8 cellular contexts compared by ENCODE assay signal in genomic region chr14:65412881-65413738, GRCh38. TPM values are rescaled to one million over a fixed set of nuclear protein-coding genes. Genes with fewer than 3 reads are reported as not detected.
DNase-seq lines count a peak whose midpoint lies in the region; ATAC-seq, FAIRE-seq and TF ChIP-seq lines count a peak whose summit lies in the region.

No MANE protein-coding gene starts in this region.

- H3K9ac ChIP-seq in endothelial cell of umbilical vein (replicated peaks; ENCODE audit: extremely low read depth, insufficient read depth, low read length) = peak overlapping the region; percentile 50

- H3K9me1 ChIP-seq in endothelial cell of umbilical vein (replicated peaks; ENCODE audit: control insufficient read depth, extremely low read depth, insufficient read depth, low read length) = no peaks in the 10 kb centered on the region

- no peaks in the 10 kb centered on the region for H3K36me3 ChIP-seq in endothelial cell of umbilical vein (ENCODE audit: control insufficient read depth in 2 of 2, extremely low read depth in 1 of 2, insufficient read depth in 2 of 2, low read length in 2 of 2)

- TF ChIP-seq CTCF in AG04450 (IDR thresholded peaks at IDR 0.05; ENCODE audit: low read depth, low read length) (peak; percentile 18; the same call in 1 of the 2 replicates), endothelial cell of umbilical vein (IDR thresholded peaks at IDR 0.05; ENCODE audit: extremely low read depth in 1 of 2, insufficient read depth in 1 of 2, low read depth in 1 of 2, low read length in 2 of 2) (peak in 1 of 2 donors; percentile 8)

- peaks cover 40% of the 10 kb centered on the region for H3K79me2 ChIP-seq in endothelial cell of umbilical vein (ENCODE audit: control insufficient read depth, insufficient read depth, low read length)

- peak overlapping the region; percentile 91 for H3K4me3 Mint-ChIP-seq in activated CD4-positive, alpha-beta memory T cell treated with anti-CD3 and anti-CD28 coated beads, Interleukin-2, amount 10 ng/mL, durations not matched to agents 7 days and 5 days

- FAIRE-seq in endothelial cell of umbilical vein (lab: Jason Lieb, UNC) = peak; percentile 55

- H3K9me3 Mint-ChIP-seq in activated CD4-positive, alpha-beta memory T cell treated with anti-CD3 and anti-CD28 coated beads, Interleukin-2, amount 10 ng/mL, durations not matched to agents 7 days and 5 days = no peaks in the 10 kb centered on the region

- ATAC-seq in GM18508 (IDR thresholded peaks at IDR 0.05; ENCODE audit: insufficient read depth, unreplicated experiment) (peak; percentile 15), HG02981 (IDR thresholded peaks at IDR 0.05; ENCODE audit: unreplicated experiment) (peak; percentile 37)

- H2AFZ ChIP-seq in endothelial cell of umbilical vein (ENCODE audit: low read depth, low read length) = peak overlapping the region; percentile 94

- H3K4me3 ChIP-seq in AG04450 (ENCODE audit: low read depth, low read length) = peak overlapping the region; percentile 79
- H3K4me3 ChIP-seq in endothelial cell of umbilical vein (replicated peaks in 1 of 3; ENCODE audit: insufficient read depth in 1 of 3, low read depth in 1 of 3, low read length in 3 of 3) = peak overlapping the region; percentile 75 to 96 (median 85)

- peaks cover 18% of the 10 kb centered on the region for H3K4me1 ChIP-seq in endothelial cell of umbilical vein (ENCODE audit: control insufficient read depth, extremely low read depth, insufficient read depth, low read length)

- DNase-seq in AG04450 (ENCODE audit: low read depth, low spot score) = peak; percentile 34
- peak; percentile 55 for DNase-seq in NCI-H460 (ENCODE audit: extremely low read depth, low read depth)
- DNase-seq in activated CD4-positive, alpha-beta memory T cell treated with anti-CD3 and anti-CD28 coated beads, Interleukin-2, amount 10 ng/mL, durations not matched to agents 7 days and 5 days = peak; percentile 74
- peak; percentile 65 for DNase-seq in endothelial cell of umbilical vein (ENCODE audit: low read depth, low spot score)
- DNase-seq in mucosa of gallbladder (ENCODE audit: low spot score) = peak; percentile 64
- DNase-seq in substantia nigra (lab: John Stamatoyannopoulos, UW) = peak in 32 of 49 donors; percentile 11 to 87 (median 36)

- H3K4me2 ChIP-seq in endothelial cell of umbilical vein (ENCODE audit: insufficient read depth, low read length) = peak overlapping the region; percentile 87

- peak overlapping the region; percentile 93 for H3K27ac Mint-ChIP-seq in activated CD4-positive, alpha-beta memory T cell treated with anti-CD3 and anti-CD28 coated beads, Interleukin-2, amount 10 ng/mL, durations not matched to agents 7 days and 5 days

- POLR2A ChIA-PET in AG04450 (lab: Yijun Ruan, JAX) = interaction anchor here (0.5 to 2.5 kb wide), 8 partner anchors 51 to 311 kb away, joined by 3 to 20 read pairs (median 4); partner anchors contain the start of gene MAX
- POLR2A ChIA-PET in activated CD4-positive, alpha-beta memory T cell treated with anti-CD3 and anti-CD28 coated beads, Interleukin-2, amount 10 ng/mL, durations not matched to agents 7 days and 5 days (lab: Charles Lee) = interaction anchor here (0.7 to 5.6 kb wide), 35 partner anchors 15 to 657 kb away, joined by 3 to 47 read pairs (median 6); no protein-coding TSS in a partner anchor
- POLR2A ChIA-PET in endothelial cell of umbilical vein (lab: Charles Lee) = no interaction called here

- H3K9me3 ChIP-seq in AG04450 (ENCODE audit: control insufficient read depth, insufficient read depth, low read length) = no peaks in the 10 kb centered on the region; the same call in 1 of the 2 replicates
- H3K9me3 ChIP-seq in endothelial cell of umbilical vein (replicated peaks; ENCODE audit: control insufficient read depth, insufficient read depth, low read length) = no peaks in the 10 kb centered on the region

- peak overlapping the region; percentile 42 for H3K27ac ChIP-seq in AG04450 (ENCODE audit: low read depth, low read length)
- H3K27ac ChIP-seq in endothelial cell of umbilical vein (ENCODE audit: insufficient read depth, low read depth, low read length) = peak overlapping the region; percentile 61
- peak overlapping the region; percentile 95 for H3K27ac ChIP-seq in substantia nigra (ENCODE audit: low read depth, low read length, poor library complexity, severe bottlenecking)

- peaks cover 12% of the 10 kb centered on the region for H3K36me3 Mint-ChIP-seq in activated CD4-positive, alpha-beta memory T cell treated with anti-CD3 and anti-CD28 coated beads, Interleukin-2, amount 10 ng/mL, durations not matched to agents 7 days and 5 days (ENCODE audit: low read depth)

- H3K27me3 ChIP-seq in AG04450 (ENCODE audit: control insufficient read depth, insufficient read depth, low read length) (no peaks in the 10 kb centered on the region), endothelial cell of umbilical vein (ENCODE audit: control insufficient read depth in 2 of 2, insufficient read depth in 2 of 2, low read length in 2 of 2) (no peaks in the 10 kb centered on the region)

- intact Hi-C loops in endothelial cell of umbilical vein (cut with micrococcal nuclease) = loop anchor here (1.0 to 5.0 kb wide), 6 partner anchors 174 to 546 kb away; partner anchors contain the start of genes FNTB and MAX

- no TSS peak for BruUV-seq in endothelial cell of umbilical vein (replicated peaks; lab: Mats Ljungman, UMichigan)

- no peak for TF ChIP-seq POLR2A in endothelial cell of umbilical vein (IDR thresholded peaks at IDR 0.05; ENCODE audit: low read depth, low read length)

- peaks cover 38% of the 10 kb centered on the region for H3K4me1 Mint-ChIP-seq in activated CD4-positive, alpha-beta memory T cell treated with anti-CD3 and anti-CD28 coated beads, Interleukin-2, amount 10 ng/mL, durations not matched to agents 7 days and 5 days

- dilution Hi-C loops in endothelial cell of umbilical vein (cut with MboI; ENCODE audit: extremely low pct_ligation_motif_present, low sequenced_read_pairs) = no loop called here

- CTCF ChIA-PET in AG04450 (lab: Charles Lee) = interaction anchor here (0.6 to 7.6 kb wide), 11 partner anchors 41 to 1095 kb away, joined by 3 to 359 read pairs (median 14); no protein-coding TSS in a partner anchor
- CTCF ChIA-PET in activated CD4-positive, alpha-beta memory T cell treated with anti-CD3 and anti-CD28 coated beads, Interleukin-2, amount 10 ng/mL, durations not matched to agents 7 days and 5 days (lab: Charles Lee) = interaction anchor here (0.9 to 5.5 kb wide), 18 partner anchors 44 to 658 kb away, joined by 3 to 76 read pairs (median 7); no protein-coding TSS in a partner anchor
- CTCF ChIA-PET in endothelial cell of umbilical vein (lab: Charles Lee) = interaction anchor here (0.8 to 13.1 kb wide), 18 partner anchors 13 to 547 kb away, joined by 3 to 926 read pairs (median 6); partner anchors contain the start of gene MAX

- H4K20me1 ChIP-seq in endothelial cell of umbilical vein (replicated peaks; ENCODE audit: control insufficient read depth, extremely low read depth, insufficient read depth, low read length) = no peaks in the 10 kb centered on the region

- no peaks in the 10 kb centered on the region for H3K27me3 Mint-ChIP-seq in activated CD4-positive, alpha-beta memory T cell treated with anti-CD3 and anti-CD28 coated beads, Interleukin-2, amount 10 ng/mL, durations not matched to agents 7 days and 5 days

TF ChIP-seq in endothelial cell of umbilical vein, 7 proteins besides CTCF, POLR2A, EP300 and RAD21:
- TF ChIP-seq POLR2AphosphoS5 (IDR thresholded peaks at IDR 0.05; ENCODE audit: insufficient read depth, low read depth, low read length) (no peak), MYC (IDR thresholded peaks at IDR 0.05; ENCODE audit: low read depth, low read length) (no peak), FOS (IDR thresholded peaks at IDR 0.05; ENCODE audit: borderline replicate concordance, insufficient read depth, low read length) (no peak), MAX (IDR thresholded peaks at IDR 0.05; ENCODE audit: insufficient read depth, insufficient read length) (no peak), GATA2 (IDR thresholded peaks at IDR 0.05; ENCODE audit: insufficient read depth, insufficient read length, low read depth, low read length) (no peak), JUN (IDR thresholded peaks at IDR 0.05; ENCODE audit: borderline replicate concordance, insufficient read depth, insufficient read length, low read depth) (no peak), EZH2 (IDR thresholded peaks at IDR 0.05; ENCODE audit: borderline replicate concordance, low read depth, low read length, severe bottlenecking) (no peak)
TF ChIP-seq in endothelial cell of umbilical vein: peak in this region for 0.

RNA-seq across cellular contexts. Expression of gene FUT8, which starts 0.6 kb away (rescaled TPM):
- polyA plus RNA-seq in AG04450 (2011; rRNA removed) (42.0 and 45.1 TPM in 2 replicates), endothelial cell of umbilical vein (10.9 and 16.7 TPM in 2 replicates)
- polyA minus RNA-seq in AG04450 (2011; rRNA and poly(A)+ RNA removed) = 34.6 and 46.2 TPM in 2 replicates
- total RNA-seq in NCI-H460 (2014; rRNA removed; shearing (Covaris generic)) = 17.2 and 18.6 TPM in 2 replicates
- polyA plus RNA-seq in NCI-H460 (2014; cell fraction: nucleus; rRNA removed) = 9.9 and 13.9 TPM in 2 replicates
- 10 to 100 TPM; 85.0 to 85.5 TPM for total RNA-seq in activated CD4-positive, alpha-beta memory T cell treated with anti-CD3 and anti-CD28 coated beads, Interleukin-2, amount 10 ng/mL, durations not matched to agents 7 days and 5 days
- total RNA-seq in endothelial cell of umbilical vein (27.7 and 38.8 TPM in 2 replicates), mucosa of gallbladder (33.9 TPM)
- 17.6 and 19.8 TPM in 2 replicates for polyA plus RNA-seq in endothelial cell of umbilical vein (2011; cell fraction: cytosol; rRNA removed)
- polyA plus RNA-seq in endothelial cell of umbilical vein (2011; cell fraction: nucleus; rRNA removed) = 13.0 and 16.2 TPM in 2 replicates
- polyA plus RNA-seq in endothelial cell of umbilical vein (2012) = 43.2 and 59.9 TPM in 2 replicates
- polyA minus RNA-seq in endothelial cell of umbilical vein = 28.6 and 31.6 TPM in 2 replicates
- polyA minus RNA-seq in endothelial cell of umbilical vein (2011; cell fraction: cytosol; rRNA and poly(A)+ RNA removed) = 8.8 TPM
- 34.4 and 39.2 TPM in 2 replicates for polyA minus RNA-seq in endothelial cell of umbilical vein (2011; cell fraction: nucleus; rRNA and poly(A)+ RNA removed)

Comparison
In these comparisons a context has a peak if more than half of its experiments do, and no peak if none do; other contexts are left out.
1. Peak in every context shown above with its lines: DNase-seq, ATAC-seq, H3K4me3 ChIP-seq and H3K27ac ChIP-seq.
2. H3K27ac ChIP-seq: peak in every context shown above with its lines; median percentile 95 in substantia nigra; 61 in endothelial cell of umbilical vein; 42 in AG04450.